23 cellular contexts compared by ENCODE assay signal in the genomic region with DNA sequence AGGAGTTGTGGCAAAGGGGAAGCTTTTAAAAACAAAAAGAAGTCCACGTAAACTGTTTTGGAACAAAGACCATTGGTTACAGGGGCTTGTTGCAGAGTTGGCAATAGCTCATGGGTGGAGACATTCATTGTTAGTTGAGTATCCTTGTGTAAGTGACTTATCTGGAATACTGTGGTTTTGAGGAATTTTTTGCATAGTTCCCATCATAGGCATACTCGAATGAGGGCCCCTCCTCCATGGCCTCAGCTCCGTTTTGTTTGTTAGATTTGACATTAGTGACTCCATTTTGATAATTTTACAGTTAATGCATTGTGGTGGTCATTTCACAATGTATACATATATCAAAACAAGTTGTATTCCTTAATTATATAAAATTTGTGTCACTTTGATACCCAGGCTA. TPM values are rescaled to one million over a fixed set of nuclear protein-coding genes. Genes with fewer than 3 reads are reported as not detected.
DNase-seq lines count a peak whose midpoint lies in the region; ATAC-seq and TF ChIP-seq lines count a peak whose summit lies in the region.
"Had no signal": no experiment of that assay in that cellular context is flagged by ENCODE, and none has a peak within 500 bp of the region (broad histone marks: within the 10 kb centered on the region; RNA-seq: fewer than 3 reads in every experiment).

No MANE protein-coding gene starts in this region.

- H3K4me2 ChIP-seq in osteoblast (ENCODE audit: insufficient read depth, low read length) = peak overlapping the region; percentile 47

- no peaks in the 10 kb centered on the region for H3K79me2 ChIP-seq in osteoblast (ENCODE audit: insufficient read depth, low read length)

- TF ChIP-seq CTCF in choroid plexus epithelial cell (conservative IDR thresholded peaks at IDR 0.05; ENCODE audit: low read depth, low read length) (no peak), osteoblast (IDR thresholded peaks at IDR 0.05; ENCODE audit: extremely low read depth, low read depth, low read length) (no peak)

- peak overlapping the region; percentile 75 for H3K27ac ChIP-seq in osteoblast (ENCODE audit: low read depth, low read length)
- H3K27ac ChIP-seq: cardiac muscle cell, uterus had no signal

- ATAC-seq in GM21825 (IDR thresholded peaks at IDR 0.05; ENCODE audit: unreplicated experiment) = no peak
- no peak for ATAC-seq in HG03159 (IDR thresholded peaks at IDR 0.05; ENCODE audit: unreplicated experiment)
- ATAC-seq in GM18909 (IDR thresholded peaks at IDR 0.05; ENCODE audit: poor library complexity, unreplicated experiment) = no peak
- ATAC-seq in GM18873 (IDR thresholded peaks at IDR 0.05; ENCODE audit: low FRiP score, unreplicated experiment) = no peak
- ATAC-seq: effector memory CD8-positive, alpha-beta T cell; left ventricle myocardium superior; stimulated activated naive CD8-positive, alpha-beta T cell treated with anti-CD3 and anti-CD28 coated beads, Interleukin-15, amount 100 ng/mL, for 72 hours had no signal

- H3K4me1 ChIP-seq in osteoblast (ENCODE audit: insufficient read depth, low read length) = peaks cover 29% of the 10 kb centered on the region
- H3K4me1 ChIP-seq: HAP-1, uterus had no signal

- no peaks in the 10 kb centered on the region for H4K20me1 ChIP-seq in osteoblast (ENCODE audit: insufficient read depth, low read length)

- H3K9me3 ChIP-seq in osteoblast (ENCODE audit: low read depth, low read length) = no peaks in the 10 kb centered on the region
- H3K9me3 ChIP-seq: HAP-1, uterus had no signal

- DNase-seq in AG20443 (ENCODE audit: low spot score) (peak; percentile 81), LHCN-M2 (ENCODE audit: low read depth) (peak; percentile 84), choroid plexus epithelial cell (ENCODE audit: low read depth) (peak; percentile 80), osteoblast (ENCODE audit: insufficient read length, low spot score, missing footprints) (peak; percentile 74)
- DNase-seq: activated CD4-positive, alpha-beta T cell treated with anti-CD3 and anti-CD28 coated beads for 1 hour; activated CD8-positive, alpha-beta memory T cell treated with anti-CD3 and anti-CD28 coated beads, Interleukin-2, amount 50 U/mL, for 48 hours; activated naive CD4-positive, alpha-beta T cell treated with anti-CD3 and anti-CD28 coated beads, Interleukin-2, amount 10 ng/mL, durations not matched to agents 7 days and 5 days; effector memory CD8-positive, alpha-beta T cell; foreskin melanocyte; left ventricle myocardium superior; NCI-H1436; posterior cingulate gyrus; Right ventricle myocardium superior; stimulated activated CD4-positive, alpha-beta T cell treated with anti-CD3 and anti-CD28 coated beads, Interleukin-15, amount 100 ng/mL, for 24 hours; stimulated activated naive CD8-positive, alpha-beta T cell treated with anti-CD3 and anti-CD28 coated beads, Interleukin-15, amount 100 ng/mL, for 72 hours; uterus had no signal

- no peaks in the 10 kb centered on the region for H3K36me3 ChIP-seq in osteoblast (ENCODE audit: insufficient read depth, low read length)
- H3K36me3 ChIP-seq: uterus had no signal

- H2AFZ ChIP-seq in osteoblast (ENCODE audit: low read length) = peak overlapping the region; percentile 11

- H3K4me3 ChIP-seq in choroid plexus epithelial cell (ENCODE audit: low read depth, low read length) (no peak overlapping the region), osteoblast (ENCODE audit: insufficient read depth, low read length) (no peak overlapping the region)
- H3K4me3 ChIP-seq: cardiac muscle cell, HAP-1, uterus had no signal

- no peaks in the 10 kb centered on the region for H3K27me3 ChIP-seq in osteoblast (ENCODE audit: insufficient read depth, low read length)
- H3K27me3 ChIP-seq: cardiac muscle cell, uterus had no signal

RNA-seq across cellular contexts. Expression of a gene that starts 12.8 kb away (rescaled TPM):
- total RNA-seq in LHCN-M2 (2014; rRNA removed) = 0.46 and 0.71 TPM in 2 replicates
- 0.38 TPM for polyA plus RNA-seq in LHCN-M2 (2012)
- total RNA-seq in osteoblast = 0.72 and 0.88 TPM in 2 replicates
- total RNA-seq: cardiac muscle cell, left ventricle myocardium superior, Right ventricle myocardium superior had no signal
- polyA plus RNA-seq: CD14-positive monocyte had no signal

RNA-seq across cellular contexts. Expression of a gene that starts 55.3 kb away (rescaled TPM):
- total RNA-seq in LHCN-M2 (2014; rRNA removed) (100 and 104 TPM in 2 replicates), osteoblast (8.3 and 19.7 TPM in 2 replicates)
- 11.5 TPM for polyA plus RNA-seq in LHCN-M2 (2012)
